ENCODE assay signal across 1 cellular context in the genomic region with DNA sequence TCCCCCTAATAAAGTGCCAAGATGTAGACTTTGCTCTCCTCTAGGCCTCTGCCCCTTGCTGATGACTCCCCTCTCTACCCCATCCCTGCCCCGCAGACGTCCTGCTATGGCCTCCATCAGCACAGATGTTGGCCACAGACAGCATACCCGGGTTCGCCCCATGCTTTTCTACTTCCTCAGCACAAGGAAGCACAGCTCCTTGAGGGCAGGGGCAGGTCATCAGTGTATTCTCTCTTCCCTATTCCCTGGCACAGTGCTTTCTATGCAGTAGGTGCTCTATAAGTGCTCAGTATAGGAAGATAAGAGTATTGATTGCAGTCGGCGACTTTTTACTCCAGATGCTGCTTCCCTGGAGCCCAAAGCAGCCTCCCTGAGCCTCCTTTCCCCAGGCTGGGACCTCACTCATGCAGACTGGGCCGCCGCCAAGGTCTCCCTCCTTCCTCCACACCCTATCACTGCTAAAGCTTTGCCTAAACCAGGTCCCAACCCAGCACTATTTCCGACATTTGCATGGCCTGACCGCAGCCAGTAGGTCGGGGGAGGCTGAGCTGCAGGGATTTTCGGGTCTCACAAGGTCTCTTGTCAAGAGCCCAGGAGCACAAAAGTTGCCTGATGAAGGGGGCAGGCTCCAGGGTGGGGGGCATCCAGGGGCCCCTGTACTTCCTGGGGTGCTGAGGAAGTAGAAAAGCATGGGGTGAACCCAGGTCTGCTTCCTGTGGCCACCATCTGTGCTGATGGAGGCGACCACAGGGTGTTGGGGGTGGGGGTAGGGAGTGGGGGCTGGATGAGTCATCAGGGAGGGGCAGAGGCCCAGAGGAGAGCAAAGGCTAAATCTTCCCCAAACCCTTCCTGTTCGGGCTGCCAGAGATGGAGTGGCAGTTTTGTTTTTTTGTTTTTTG.
TF ChIP-seq lines count a peak whose summit lies in the region.

No MANE protein-coding gene starts in this region.

TF ChIP-seq in WTC11, 78 proteins besides CTCF, POLR2A, EP300 and RAD21 (continued from another document):
- TF ChIP-seq, protein P1, sequence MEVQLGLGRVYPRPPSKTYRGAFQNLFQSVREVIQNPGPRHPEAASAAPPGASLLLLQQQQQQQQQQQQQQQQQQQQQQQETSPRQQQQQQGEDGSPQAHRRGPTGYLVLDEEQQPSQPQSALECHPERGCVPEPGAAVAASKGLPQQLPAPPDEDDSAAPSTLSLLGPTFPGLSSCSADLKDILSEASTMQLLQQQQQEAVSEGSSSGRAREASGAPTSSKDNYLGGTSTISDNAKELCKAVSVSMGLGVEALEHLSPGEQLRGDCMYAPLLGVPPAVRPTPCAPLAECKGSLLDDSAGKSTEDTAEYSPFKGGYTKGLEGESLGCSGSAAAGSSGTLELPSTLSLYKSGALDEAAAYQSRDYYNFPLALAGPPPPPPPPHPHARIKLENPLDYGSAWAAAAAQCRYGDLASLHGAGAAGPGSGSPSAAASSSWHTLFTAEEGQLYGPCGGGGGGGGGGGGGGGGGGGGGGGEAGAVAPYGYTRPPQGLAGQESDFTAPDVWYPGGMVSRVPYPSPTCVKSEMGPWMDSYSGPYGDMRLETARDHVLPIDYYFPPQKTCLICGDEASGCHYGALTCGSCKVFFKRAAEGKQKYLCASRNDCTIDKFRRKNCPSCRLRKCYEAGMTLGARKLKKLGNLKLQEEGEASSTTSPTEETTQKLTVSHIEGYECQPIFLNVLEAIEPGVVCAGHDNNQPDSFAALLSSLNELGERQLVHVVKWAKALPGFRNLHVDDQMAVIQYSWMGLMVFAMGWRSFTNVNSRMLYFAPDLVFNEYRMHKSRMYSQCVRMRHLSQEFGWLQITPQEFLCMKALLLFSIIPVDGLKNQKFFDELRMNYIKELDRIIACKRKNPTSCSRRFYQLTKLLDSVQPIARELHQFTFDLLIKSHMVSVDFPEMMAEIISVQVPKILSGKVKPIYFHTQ (CRISPR knock-in tag; IDR thresholded peaks at IDR 0.05), result no peak
- TF ChIP-seq, protein P2, sequence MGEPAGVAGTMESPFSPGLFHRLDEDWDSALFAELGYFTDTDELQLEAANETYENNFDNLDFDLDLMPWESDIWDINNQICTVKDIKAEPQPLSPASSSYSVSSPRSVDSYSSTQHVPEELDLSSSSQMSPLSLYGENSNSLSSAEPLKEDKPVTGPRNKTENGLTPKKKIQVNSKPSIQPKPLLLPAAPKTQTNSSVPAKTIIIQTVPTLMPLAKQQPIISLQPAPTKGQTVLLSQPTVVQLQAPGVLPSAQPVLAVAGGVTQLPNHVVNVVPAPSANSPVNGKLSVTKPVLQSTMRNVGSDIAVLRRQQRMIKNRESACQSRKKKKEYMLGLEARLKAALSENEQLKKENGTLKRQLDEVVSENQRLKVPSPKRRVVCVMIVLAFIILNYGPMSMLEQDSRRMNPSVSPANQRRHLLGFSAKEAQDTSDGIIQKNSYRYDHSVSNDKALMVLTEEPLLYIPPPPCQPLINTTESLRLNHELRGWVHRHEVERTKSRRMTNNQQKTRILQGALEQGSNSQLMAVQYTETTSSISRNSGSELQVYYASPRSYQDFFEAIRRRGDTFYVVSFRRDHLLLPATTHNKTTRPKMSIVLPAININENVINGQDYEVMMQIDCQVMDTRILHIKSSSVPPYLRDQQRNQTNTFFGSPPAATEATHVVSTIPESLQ (CRISPR knock-in tag; IDR thresholded peaks at IDR 0.05), result no peak
- TF ChIP-seq MXD4 (CRISPR knock-in tag; IDR thresholded peaks at IDR 0.05; ENCODE audit: borderline replicate concordance) (no peak), HMGA2 (CRISPR knock-in tag; IDR thresholded peaks at IDR 0.05) (no peak), GTF2I (CRISPR knock-in tag; conservative IDR thresholded peaks at IDR 0.05) (no peak), CBFB (CRISPR knock-in tag; IDR thresholded peaks at IDR 0.05; ENCODE audit: low read depth) (no peak), TEAD1 (CRISPR knock-in tag; IDR thresholded peaks at IDR 0.05) (no peak), JUN (CRISPR knock-in tag; IDR thresholded peaks at IDR 0.05) (no peak)
- TF ChIP-seq, protein P3, sequence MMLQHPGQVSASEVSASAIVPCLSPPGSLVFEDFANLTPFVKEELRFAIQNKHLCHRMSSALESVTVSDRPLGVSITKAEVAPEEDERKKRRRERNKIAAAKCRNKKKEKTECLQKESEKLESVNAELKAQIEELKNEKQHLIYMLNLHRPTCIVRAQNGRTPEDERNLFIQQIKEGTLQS (CRISPR knock-in tag; conservative IDR thresholded peaks at IDR 0.05), result no peak
- TF ChIP-seq, protein P4, sequence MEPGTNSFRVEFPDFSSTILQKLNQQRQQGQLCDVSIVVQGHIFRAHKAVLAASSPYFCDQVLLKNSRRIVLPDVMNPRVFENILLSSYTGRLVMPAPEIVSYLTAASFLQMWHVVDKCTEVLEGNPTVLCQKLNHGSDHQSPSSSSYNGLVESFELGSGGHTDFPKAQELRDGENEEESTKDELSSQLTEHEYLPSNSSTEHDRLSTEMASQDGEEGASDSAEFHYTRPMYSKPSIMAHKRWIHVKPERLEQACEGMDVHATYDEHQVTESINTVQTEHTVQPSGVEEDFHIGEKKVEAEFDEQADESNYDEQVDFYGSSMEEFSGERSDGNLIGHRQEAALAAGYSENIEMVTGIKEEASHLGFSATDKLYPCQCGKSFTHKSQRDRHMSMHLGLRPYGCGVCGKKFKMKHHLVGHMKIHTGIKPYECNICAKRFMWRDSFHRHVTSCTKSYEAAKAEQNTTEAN (CRISPR knock-in tag; IDR thresholded peaks at IDR 0.05), result no peak
- TF ChIP-seq, protein P5, sequence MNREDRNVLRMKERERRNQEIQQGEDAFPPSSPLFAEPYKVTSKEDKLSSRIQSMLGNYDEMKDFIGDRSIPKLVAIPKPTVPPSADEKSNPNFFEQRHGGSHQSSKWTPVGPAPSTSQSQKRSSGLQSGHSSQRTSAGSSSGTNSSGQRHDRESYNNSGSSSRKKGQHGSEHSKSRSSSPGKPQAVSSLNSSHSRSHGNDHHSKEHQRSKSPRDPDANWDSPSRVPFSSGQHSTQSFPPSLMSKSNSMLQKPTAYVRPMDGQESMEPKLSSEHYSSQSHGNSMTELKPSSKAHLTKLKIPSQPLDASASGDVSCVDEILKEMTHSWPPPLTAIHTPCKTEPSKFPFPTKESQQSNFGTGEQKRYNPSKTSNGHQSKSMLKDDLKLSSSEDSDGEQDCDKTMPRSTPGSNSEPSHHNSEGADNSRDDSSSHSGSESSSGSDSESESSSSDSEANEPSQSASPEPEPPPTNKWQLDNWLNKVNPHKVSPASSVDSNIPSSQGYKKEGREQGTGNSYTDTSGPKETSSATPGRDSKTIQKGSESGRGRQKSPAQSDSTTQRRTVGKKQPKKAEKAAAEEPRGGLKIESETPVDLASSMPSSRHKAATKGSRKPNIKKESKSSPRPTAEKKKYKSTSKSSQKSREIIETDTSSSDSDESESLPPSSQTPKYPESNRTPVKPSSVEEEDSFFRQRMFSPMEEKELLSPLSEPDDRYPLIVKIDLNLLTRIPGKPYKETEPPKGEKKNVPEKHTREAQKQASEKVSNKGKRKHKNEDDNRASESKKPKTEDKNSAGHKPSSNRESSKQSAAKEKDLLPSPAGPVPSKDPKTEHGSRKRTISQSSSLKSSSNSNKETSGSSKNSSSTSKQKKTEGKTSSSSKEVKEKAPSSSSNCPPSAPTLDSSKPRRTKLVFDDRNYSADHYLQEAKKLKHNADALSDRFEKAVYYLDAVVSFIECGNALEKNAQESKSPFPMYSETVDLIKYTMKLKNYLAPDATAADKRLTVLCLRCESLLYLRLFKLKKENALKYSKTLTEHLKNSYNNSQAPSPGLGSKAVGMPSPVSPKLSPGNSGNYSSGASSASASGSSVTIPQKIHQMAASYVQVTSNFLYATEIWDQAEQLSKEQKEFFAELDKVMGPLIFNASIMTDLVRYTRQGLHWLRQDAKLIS (CRISPR knock-in tag; IDR thresholded peaks at IDR 0.05; ENCODE audit: borderline replicate concordance), result no peak
- TF ChIP-seq, protein P6, sequence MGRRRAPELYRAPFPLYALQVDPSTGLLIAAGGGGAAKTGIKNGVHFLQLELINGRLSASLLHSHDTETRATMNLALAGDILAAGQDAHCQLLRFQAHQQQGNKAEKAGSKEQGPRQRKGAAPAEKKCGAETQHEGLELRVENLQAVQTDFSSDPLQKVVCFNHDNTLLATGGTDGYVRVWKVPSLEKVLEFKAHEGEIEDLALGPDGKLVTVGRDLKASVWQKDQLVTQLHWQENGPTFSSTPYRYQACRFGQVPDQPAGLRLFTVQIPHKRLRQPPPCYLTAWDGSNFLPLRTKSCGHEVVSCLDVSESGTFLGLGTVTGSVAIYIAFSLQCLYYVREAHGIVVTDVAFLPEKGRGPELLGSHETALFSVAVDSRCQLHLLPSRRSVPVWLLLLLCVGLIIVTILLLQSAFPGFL (CRISPR knock-in tag; IDR thresholded peaks at IDR 0.05; ENCODE audit: borderline replicate concordance), result no peak
- TF ChIP-seq, protein P7, sequence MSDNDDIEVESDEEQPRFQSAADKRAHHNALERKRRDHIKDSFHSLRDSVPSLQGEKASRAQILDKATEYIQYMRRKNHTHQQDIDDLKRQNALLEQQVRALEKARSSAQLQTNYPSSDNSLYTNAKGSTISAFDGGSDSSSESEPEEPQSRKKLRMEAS (CRISPR knock-in tag; IDR thresholded peaks at IDR 0.05), result no peak
